In genomic region chr1:10607228-10607627, GRCh38 we compare ENCODE assay signal across 1 cellular context.
TF ChIP-seq lines count a peak whose summit lies in the region.

No MANE protein-coding gene starts in this region.

TF ChIP-seq in endothelial cell of umbilical vein, 7 proteins besides CTCF, POLR2A, EP300 and RAD21 (continued from another document):
- no peak for TF ChIP-seq GATA2 (IDR thresholded peaks at IDR 0.05; ENCODE audit: insufficient read depth, insufficient read length, low read depth, low read length)
- TF ChIP-seq MYC (IDR thresholded peaks at IDR 0.05; ENCODE audit: low read depth, low read length): no peak
- TF ChIP-seq MAX (IDR thresholded peaks at IDR 0.05; ENCODE audit: insufficient read depth, insufficient read length): no peak
